Comparison of ENCODE assay signal across 1 cellular context in the genomic region with DNA sequence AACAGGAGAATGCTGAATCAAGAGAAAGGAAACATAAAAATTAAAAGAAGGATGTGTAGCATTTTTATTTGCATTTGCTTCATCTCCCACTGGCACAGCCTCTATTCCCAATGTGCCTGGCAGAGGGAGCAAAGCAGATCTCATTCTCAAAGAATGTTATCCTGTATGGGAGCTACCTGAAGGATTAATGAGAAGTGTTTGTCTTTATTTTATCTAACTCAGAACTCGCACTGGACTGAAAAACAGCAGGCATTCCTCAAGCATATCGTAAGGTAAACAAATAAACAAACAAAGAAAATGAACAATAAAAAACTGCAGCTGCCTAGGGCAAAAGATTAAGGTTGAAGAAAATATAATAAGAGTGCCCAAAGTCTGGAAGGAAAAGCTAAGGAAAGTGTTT.
TF ChIP-seq lines count a peak whose summit lies in the region.

No MANE protein-coding gene starts in this region.

TF ChIP-seq in GM23338, 12 proteins besides CTCF, POLR2A, EP300 and RAD21 (continued from another document):
- TF ChIP-seq, protein P1, sequence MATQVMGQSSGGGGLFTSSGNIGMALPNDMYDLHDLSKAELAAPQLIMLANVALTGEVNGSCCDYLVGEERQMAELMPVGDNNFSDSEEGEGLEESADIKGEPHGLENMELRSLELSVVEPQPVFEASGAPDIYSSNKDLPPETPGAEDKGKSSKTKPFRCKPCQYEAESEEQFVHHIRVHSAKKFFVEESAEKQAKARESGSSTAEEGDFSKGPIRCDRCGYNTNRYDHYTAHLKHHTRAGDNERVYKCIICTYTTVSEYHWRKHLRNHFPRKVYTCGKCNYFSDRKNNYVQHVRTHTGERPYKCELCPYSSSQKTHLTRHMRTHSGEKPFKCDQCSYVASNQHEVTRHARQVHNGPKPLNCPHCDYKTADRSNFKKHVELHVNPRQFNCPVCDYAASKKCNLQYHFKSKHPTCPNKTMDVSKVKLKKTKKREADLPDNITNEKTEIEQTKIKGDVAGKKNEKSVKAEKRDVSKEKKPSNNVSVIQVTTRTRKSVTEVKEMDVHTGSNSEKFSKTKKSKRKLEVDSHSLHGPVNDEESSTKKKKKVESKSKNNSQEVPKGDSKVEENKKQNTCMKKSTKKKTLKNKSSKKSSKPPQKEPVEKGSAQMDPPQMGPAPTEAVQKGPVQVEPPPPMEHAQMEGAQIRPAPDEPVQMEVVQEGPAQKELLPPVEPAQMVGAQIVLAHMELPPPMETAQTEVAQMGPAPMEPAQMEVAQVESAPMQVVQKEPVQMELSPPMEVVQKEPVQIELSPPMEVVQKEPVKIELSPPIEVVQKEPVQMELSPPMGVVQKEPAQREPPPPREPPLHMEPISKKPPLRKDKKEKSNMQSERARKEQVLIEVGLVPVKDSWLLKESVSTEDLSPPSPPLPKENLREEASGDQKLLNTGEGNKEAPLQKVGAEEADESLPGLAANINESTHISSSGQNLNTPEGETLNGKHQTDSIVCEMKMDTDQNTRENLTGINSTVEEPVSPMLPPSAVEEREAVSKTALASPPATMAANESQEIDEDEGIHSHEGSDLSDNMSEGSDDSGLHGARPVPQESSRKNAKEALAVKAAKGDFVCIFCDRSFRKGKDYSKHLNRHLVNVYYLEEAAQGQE (IDR thresholded peaks at IDR 0.05; ENCODE audit: unreplicated experiment), result no peak
- no peak for TF ChIP-seq STAT1 (IDR thresholded peaks at IDR 0.05; ENCODE audit: unreplicated experiment)
- no peak for TF ChIP-seq JUNB (IDR thresholded peaks at IDR 0.05; ENCODE audit: unreplicated experiment)
- TF ChIP-seq, protein P2, sequence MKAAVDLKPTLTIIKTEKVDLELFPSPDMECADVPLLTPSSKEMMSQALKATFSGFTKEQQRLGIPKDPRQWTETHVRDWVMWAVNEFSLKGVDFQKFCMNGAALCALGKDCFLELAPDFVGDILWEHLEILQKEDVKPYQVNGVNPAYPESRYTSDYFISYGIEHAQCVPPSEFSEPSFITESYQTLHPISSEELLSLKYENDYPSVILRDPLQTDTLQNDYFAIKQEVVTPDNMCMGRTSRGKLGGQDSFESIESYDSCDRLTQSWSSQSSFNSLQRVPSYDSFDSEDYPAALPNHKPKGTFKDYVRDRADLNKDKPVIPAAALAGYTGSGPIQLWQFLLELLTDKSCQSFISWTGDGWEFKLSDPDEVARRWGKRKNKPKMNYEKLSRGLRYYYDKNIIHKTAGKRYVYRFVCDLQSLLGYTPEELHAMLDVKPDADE (IDR thresholded peaks at IDR 0.05), result no peak
- no peak for TF ChIP-seq ZNF331 (CRISPR knock-in tag; IDR thresholded peaks at IDR 0.05; ENCODE audit: low read depth)
- TF ChIP-seq ZNF114 (CRISPR knock-in tag; IDR thresholded peaks at IDR 0.05), result no peak
- no peak for TF ChIP-seq CREB1 (CRISPR knock-in tag; IDR thresholded peaks at IDR 0.05; ENCODE audit: low read depth)
- TF ChIP-seq EZH2phosphoT487 (IDR thresholded peaks at IDR 0.05; ENCODE audit: unreplicated experiment), result no peak
- TF ChIP-seq, protein P3, sequence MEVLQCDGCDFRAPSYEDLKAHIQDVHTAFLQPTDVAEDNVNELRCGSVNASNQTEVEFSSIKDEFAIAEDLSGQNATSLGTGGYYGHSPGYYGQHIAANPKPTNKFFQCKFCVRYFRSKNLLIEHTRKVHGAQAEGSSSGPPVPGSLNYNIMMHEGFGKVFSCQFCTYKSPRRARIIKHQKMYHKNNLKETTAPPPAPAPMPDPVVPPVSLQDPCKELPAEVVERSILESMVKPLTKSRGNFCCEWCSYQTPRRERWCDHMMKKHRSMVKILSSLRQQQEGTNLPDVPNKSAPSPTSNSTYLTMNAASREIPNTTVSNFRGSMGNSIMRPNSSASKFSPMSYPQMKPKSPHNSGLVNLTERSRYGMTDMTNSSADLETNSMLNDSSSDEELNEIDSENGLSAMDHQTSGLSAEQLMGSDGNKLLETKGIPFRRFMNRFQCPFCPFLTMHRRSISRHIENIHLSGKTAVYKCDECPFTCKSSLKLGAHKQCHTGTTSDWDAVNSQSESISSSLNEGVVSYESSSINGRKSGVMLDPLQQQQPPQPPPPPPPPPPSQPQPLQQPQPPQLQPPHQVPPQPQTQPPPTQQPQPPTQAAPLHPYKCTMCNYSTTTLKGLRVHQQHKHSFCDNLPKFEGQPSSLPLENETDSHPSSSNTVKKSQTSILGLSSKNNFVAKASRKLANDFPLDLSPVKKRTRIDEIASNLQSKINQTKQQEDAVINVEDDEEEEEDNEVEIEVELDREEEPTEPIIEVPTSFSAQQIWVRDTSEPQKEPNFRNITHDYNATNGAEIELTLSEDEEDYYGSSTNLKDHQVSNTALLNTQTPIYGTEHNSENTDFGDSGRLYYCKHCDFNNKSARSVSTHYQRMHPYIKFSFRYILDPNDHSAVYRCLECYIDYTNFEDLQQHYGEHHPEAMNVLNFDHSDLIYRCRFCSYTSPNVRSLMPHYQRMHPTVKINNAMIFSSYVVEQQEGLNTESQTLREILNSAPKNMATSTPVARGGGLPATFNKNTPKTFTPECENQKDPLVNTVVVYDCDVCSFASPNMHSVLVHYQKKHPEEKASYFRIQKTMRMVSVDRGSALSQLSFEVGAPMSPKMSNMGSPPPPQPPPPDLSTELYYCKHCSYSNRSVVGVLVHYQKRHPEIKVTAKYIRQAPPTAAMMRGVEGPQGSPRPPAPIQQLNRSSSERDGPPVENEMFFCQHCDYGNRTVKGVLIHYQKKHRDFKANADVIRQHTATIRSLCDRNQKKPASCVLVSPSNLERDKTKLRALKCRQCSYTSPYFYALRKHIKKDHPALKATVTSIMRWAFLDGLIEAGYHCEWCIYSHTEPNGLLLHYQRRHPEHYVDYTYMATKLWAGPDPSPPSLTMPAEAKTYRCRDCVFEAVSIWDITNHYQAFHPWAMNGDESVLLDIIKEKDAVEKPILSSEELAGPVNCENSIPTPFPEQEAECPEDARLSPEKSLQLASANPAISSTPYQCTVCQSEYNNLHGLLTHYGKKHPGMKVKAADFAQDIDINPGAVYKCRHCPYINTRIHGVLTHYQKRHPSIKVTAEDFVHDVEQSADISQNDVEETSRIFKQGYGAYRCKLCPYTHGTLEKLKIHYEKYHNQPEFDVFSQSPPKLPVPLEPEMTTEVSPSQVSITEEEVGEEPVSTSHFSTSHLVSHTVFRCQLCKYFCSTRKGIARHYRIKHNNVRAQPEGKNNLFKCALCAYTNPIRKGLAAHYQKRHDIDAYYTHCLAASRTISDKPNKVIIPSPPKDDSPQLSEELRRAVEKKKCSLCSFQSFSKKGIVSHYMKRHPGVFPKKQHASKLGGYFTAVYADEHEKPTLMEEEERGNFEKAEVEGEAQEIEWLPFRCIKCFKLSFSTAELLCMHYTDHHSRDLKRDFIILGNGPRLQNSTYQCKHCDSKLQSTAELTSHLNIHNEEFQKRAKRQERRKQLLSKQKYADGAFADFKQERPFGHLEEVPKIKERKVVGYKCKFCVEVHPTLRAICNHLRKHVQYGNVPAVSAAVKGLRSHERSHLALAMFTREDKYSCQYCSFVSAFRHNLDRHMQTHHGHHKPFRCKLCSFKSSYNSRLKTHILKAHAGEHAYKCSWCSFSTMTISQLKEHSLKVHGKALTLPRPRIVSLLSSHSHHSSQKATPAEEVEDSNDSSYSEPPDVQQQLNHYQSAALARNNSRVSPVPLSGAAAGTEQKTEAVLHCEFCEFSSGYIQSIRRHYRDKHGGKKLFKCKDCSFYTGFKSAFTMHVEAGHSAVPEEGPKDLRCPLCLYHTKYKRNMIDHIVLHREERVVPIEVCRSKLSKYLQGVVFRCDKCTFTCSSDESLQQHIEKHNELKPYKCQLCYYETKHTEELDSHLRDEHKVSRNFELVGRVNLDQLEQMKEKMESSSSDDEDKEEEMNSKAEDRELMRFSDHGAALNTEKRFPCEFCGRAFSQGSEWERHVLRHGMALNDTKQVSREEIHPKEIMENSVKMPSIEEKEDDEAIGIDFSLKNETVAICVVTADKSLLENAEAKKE (CRISPR knock-in tag; IDR thresholded peaks at IDR 0.05), result no peak
